23 cellular contexts compared by ENCODE assay signal in the genomic region with DNA sequence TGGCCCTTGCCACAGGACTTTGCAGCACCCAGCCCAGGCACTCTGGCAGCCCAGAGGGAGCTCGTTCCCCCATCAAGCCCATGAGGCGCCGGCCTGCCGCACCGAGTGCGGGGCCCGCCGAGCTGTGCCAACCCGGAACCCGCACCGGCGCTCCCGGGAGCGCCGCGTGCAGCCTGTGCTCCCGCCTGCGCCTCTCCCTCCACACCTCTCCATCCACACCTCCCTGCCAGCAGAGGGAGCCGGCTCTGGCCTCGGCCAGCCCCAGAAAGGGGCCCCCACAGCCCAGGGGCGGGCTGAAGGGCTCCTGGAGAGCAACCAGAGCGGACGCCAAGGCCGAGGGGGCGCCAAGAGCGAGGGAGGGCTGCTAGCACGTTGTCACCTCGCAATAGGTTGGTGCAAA.
"Had no signal": no experiment of that assay in that cellular context is flagged by ENCODE, and none has a peak within 500 bp of the region (broad histone marks: within the 10 kb centered on the region; RNA-seq: fewer than 3 reads in every experiment).

No MANE protein-coding gene starts in this region.

- H3K4me3 Mint-ChIP-seq: memory B cell; naive thymus-derived CD4-positive, alpha-beta T cell; natural killer cell had no signal

- H3K9me3 ChIP-seq: esophagus muscularis mucosa, gastroesophageal sphincter, left lung, lower lobe of right lung had no signal

- H3K4me1 Mint-ChIP-seq: memory B cell; naive thymus-derived CD4-positive, alpha-beta T cell; natural killer cell had no signal

- H3K9me3 Mint-ChIP-seq: memory B cell had no signal

- H3K4me3 ChIP-seq: coronary artery, dorsolateral prefrontal cortex, esophagus muscularis mucosa, gastroesophageal sphincter, heart left ventricle, left lung, lower lobe of right lung had no signal

- H3K27ac ChIP-seq: coronary artery, dorsolateral prefrontal cortex, esophagus muscularis mucosa, foreskin keratinocyte, gastroesophageal sphincter, heart left ventricle, left lung, lower lobe of right lung had no signal

- H3K36me3 ChIP-seq: esophagus muscularis mucosa, gastroesophageal sphincter, heart left ventricle, left lung, lower lobe of right lung had no signal

- H3K27me3 ChIP-seq: esophagus muscularis mucosa, foreskin keratinocyte, gastroesophageal sphincter, left lung had no signal

- FAIRE-seq: endothelial cell of umbilical vein, frontal cortex, islet of Langerhans, keratinocyte had no signal

- H3K4me1 ChIP-seq: gastroesophageal sphincter, heart left ventricle, left lung, lower lobe of right lung had no signal

- H3K27me3 Mint-ChIP-seq: naive thymus-derived CD4-positive, alpha-beta T cell had no signal

- H3K27ac Mint-ChIP-seq: memory B cell; naive thymus-derived CD4-positive, alpha-beta T cell; natural killer cell had no signal

- DNase-seq: dermis blood vessel endothelial cell; dorsolateral prefrontal cortex; effector CD4-positive, alpha-beta T cell; effector memory CD4-positive, alpha-beta T cell; foreskin keratinocyte; heart left ventricle; hippocampal formation; left cardiac atrium; left ventricle myocardium superior; lower lobe of right lung; mesendoderm; midbrain; naive thymus-derived CD4-positive, alpha-beta T cell; natural killer cell had no signal

- H3K36me3 Mint-ChIP-seq: memory B cell, natural killer cell had no signal
